ENCODE assay signal across 11 cellular contexts in the genomic region with DNA sequence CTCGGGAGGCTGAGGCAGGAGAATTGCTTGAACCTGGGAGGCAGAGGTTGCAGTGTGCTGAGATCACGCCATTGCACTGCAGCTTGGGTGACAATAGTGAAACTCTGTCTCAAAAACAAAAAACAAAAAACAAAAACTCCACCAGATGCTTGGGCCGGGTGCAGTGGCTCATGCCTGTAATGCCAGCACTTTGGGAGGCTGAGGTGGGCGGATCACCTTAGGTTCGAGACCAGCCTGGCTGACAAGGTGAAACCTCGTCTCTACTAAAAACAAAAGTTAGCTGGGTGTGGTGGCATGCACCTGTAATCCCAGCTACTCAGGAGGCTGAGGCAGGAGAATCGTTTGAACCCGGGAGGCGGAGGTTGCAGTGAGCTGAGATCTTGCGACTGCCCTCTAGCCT. TPM values are rescaled to one million over a fixed set of nuclear protein-coding genes. Genes with fewer than 3 reads are reported as not detected.
DNase-seq lines count a peak whose midpoint lies in the region; ATAC-seq and TF ChIP-seq lines count a peak whose summit lies in the region.
"Not testable (repeated sequence)": the region's sequence is repeated elsewhere in the genome, so short reads cannot be mapped to it uniquely, and the experiment has no call there.
"Had no signal": no experiment of that assay in that cellular context is flagged by ENCODE, and none has a peak within 500 bp of the region (broad histone marks: within the 10 kb centered on the region; RNA-seq: fewer than 3 reads in every experiment).

No MANE protein-coding gene starts in this region.

- POLR2A ChIA-PET in CD4-positive, alpha-beta T cell (lab: Charles Lee), result interaction anchor here (0.5 to 3.6 kb wide), 7 partner anchors 9 to 443 kb away, joined by 3 to 38 read pairs (median 7); a partner anchor contains a TSS
- POLR2A ChIA-PET in SK-N-SH (lab: Yijun Ruan, JAX), result interaction anchor here (0.6 to 3.7 kb wide), 4 partner anchors 11 to 154 kb away, joined by 3 to 18 read pairs (median 6); a partner anchor contains a TSS

- intact Hi-C loops in CD4-positive, alpha-beta T cell (cut with DNase I, micrococcal nuclease), result not testable (repeated sequence)

- peaks cover 48% of the 10 kb centered on the region for H3K79me2 ChIP-seq in SK-N-SH (ENCODE audit: insufficient read depth)
- not testable (repeated sequence) for H3K79me2 ChIP-seq in fibroblast of lung (ENCODE audit: control insufficient read depth, insufficient read depth, low read length)

- not testable (repeated sequence) for TF ChIP-seq RAD21 in SK-N-SH (IDR thresholded peaks at IDR 0.05; ENCODE audit: low read length)

- peaks cover 20% of the 10 kb centered on the region for H3K4me1 Mint-ChIP-seq in CD4-positive, alpha-beta T cell (ENCODE audit: low read depth)
- H3K4me1 Mint-ChIP-seq in activated CD8-positive, alpha-beta memory T cell treated with anti-CD3 and anti-CD28 coated beads, Interleukin-2, amount 10 ng/mL, durations not matched to agents 7 days and 5 days, result peaks cover 26% of the 10 kb centered on the region
- not testable (repeated sequence) for H3K4me1 Mint-ChIP-seq in nephron

- not testable (repeated sequence) for ATAC-seq in CD4-positive, alpha-beta T cell (ENCODE audit: poor library complexity); activated CD8-positive, alpha-beta memory T cell treated with anti-CD3 and anti-CD28 coated beads, Interleukin-2, amount 10 ng/mL, durations not matched to agents 7 days and 5 days

- not testable (repeated sequence) for H3K9me3 ChIP-seq in CD4-positive, alpha-beta T cell (ENCODE audit: control insufficient read depth, low read length); SK-N-SH; adipocyte (ENCODE audit: control insufficient read depth, low read length); fibroblast of lung (ENCODE audit: control insufficient read depth, insufficient read depth, low read depth, low read length); suprapubic skin

- not testable (repeated sequence) for H3F3A ChIP-seq in SK-N-SH (replicated peaks; ENCODE audit: insufficient read depth)

- peak overlapping the region; percentile 80 for H3K27ac Mint-ChIP-seq in CD4-positive, alpha-beta T cell
- peak overlapping the region; percentile 15 for H3K27ac Mint-ChIP-seq in activated CD8-positive, alpha-beta memory T cell treated with anti-CD3 and anti-CD28 coated beads, Interleukin-2, amount 10 ng/mL, durations not matched to agents 7 days and 5 days
- H3K27ac Mint-ChIP-seq in nephron, result not testable (repeated sequence)

- not testable (repeated sequence) for TF ChIP-seq CTCF in CD4-positive, alpha-beta T cell (IDR thresholded peaks at IDR 0.05); HFF-Myc (IDR thresholded peaks at IDR 0.05; ENCODE audit: low read depth, low read length, missing control alignments); SK-N-SH (IDR thresholded peaks at IDR 0.05); fibroblast of lung (conservative IDR thresholded peaks at IDR 0.05 in 1 of 2, IDR thresholded peaks at IDR 0.05 in 1 of 2; ENCODE audit: low read depth in 1 of 2, low read length in 2 of 2); nephron (IDR thresholded peaks at IDR 0.05; ENCODE audit: unreplicated experiment in 3 of 3); suprapubic skin (IDR thresholded peaks at IDR 0.05)

- 94% methylated on average over 10 of the region's 10 CpGs for WGBS in SK-N-SH (ENCODE audit: low lambda C conversion rate)
- 90% methylated on average over 10 of the region's 10 CpGs for WGBS in suprapubic skin

- not testable (repeated sequence) for H3K9ac ChIP-seq in SK-N-SH; fibroblast of lung (ENCODE audit: insufficient read depth, low read length)
- H3K9ac ChIP-seq in adipocyte (ENCODE audit: low read length), result peak overlapping the region; percentile 98

- not testable (repeated sequence) for H3K36me3 ChIP-seq in SK-N-SH (replicated peaks in 1 of 2; ENCODE audit: control insufficient read depth in 1 of 2, insufficient read depth in 2 of 2, low read length in 1 of 2); adipocyte (ENCODE audit: control insufficient read depth, insufficient read depth, low read length, severe bottlenecking); fibroblast of lung (ENCODE audit: control insufficient read depth, insufficient read depth, low read length); suprapubic skin

- TF ChIP-seq EP300 in SK-N-SH (IDR thresholded peaks at IDR 0.05; ENCODE audit: borderline replicate concordance in 1 of 2, low read depth in 1 of 2, low read length in 1 of 2); suprapubic skin (IDR thresholded peaks at IDR 0.05): not testable (repeated sequence)

- H3K27ac ChIP-seq in CD4-positive, alpha-beta T cell (ENCODE audit: low read depth, low read length); SK-N-SH (ENCODE audit: low read depth in 2 of 2, low read length in 1 of 2); fibroblast of lung (ENCODE audit: insufficient read depth, low read length); suprapubic skin: not testable (repeated sequence)

- not testable (repeated sequence) for H2AFZ ChIP-seq in SK-N-SH (ENCODE audit: low read depth); fibroblast of lung (ENCODE audit: low read length)

- H3K4me1 ChIP-seq in SK-N-SH (ENCODE audit: control insufficient read depth in 1 of 2, insufficient read depth in 2 of 2, low read depth in 1 of 2, low read length in 1 of 2); fibroblast of lung (ENCODE audit: control insufficient read depth, extremely low read depth, insufficient read depth, low read length): not testable (repeated sequence)
- H3K4me1 ChIP-seq in adipocyte (ENCODE audit: control insufficient read depth, insufficient read depth, low read length), result peaks cover 21% of the 10 kb centered on the region
- peaks cover 22% of the 10 kb centered on the region for H3K4me1 ChIP-seq in suprapubic skin

- not testable (repeated sequence) for H3K27me3 Mint-ChIP-seq in CD4-positive, alpha-beta T cell; activated CD8-positive, alpha-beta memory T cell treated with anti-CD3 and anti-CD28 coated beads, Interleukin-2, amount 10 ng/mL, durations not matched to agents 7 days and 5 days; nephron (ENCODE audit: low read depth)

- peak overlapping the region; percentile 97 for H3K4me2 ChIP-seq in SK-N-SH
- H3K4me2 ChIP-seq in fibroblast of lung (ENCODE audit: extremely low read depth, insufficient read depth, low read length), result peak overlapping the region; percentile 92

- H3K4me3 ChIP-seq in HFF-Myc (replicated peaks; ENCODE audit: low read depth, low read length) (peak overlapping the region; percentile 95; the same call in 1 of the 2 replicates), adipocyte (ENCODE audit: low read length) (peak overlapping the region; percentile 97), fibroblast of lung (replicated peaks in 1 of 4; ENCODE audit: control extremely low read depth in 1 of 4, insufficient read depth in 1 of 4, low read depth in 3 of 4, low read length in 4 of 4) (peak overlapping the region in 2 of 4 experiments; percentile 68 to 93)
- H3K4me3 ChIP-seq in SK-N-SH (ENCODE audit: low read depth in 2 of 2, low read length in 1 of 2); suprapubic skin: not testable (repeated sequence)

- not testable (repeated sequence) for H3K27me3 ChIP-seq in CD4-positive, alpha-beta T cell (ENCODE audit: control insufficient read depth, insufficient read depth, low read length); SK-N-SH (ENCODE audit: insufficient read depth); adipocyte (replicated peaks; ENCODE audit: control insufficient read depth, insufficient read depth, low read length); fibroblast of lung (ENCODE audit: control insufficient read depth, insufficient read depth, low read length); suprapubic skin

- H3K4me3 Mint-ChIP-seq in CD4-positive, alpha-beta T cell, result peak overlapping the region; percentile 78
- H3K4me3 Mint-ChIP-seq in activated CD8-positive, alpha-beta memory T cell treated with anti-CD3 and anti-CD28 coated beads, Interleukin-2, amount 10 ng/mL, durations not matched to agents 7 days and 5 days, result peak overlapping the region; percentile 80
- H3K4me3 Mint-ChIP-seq in nephron, result peak overlapping the region; percentile 62 to 79 (median 75)

- not testable (repeated sequence) for H3K36me3 Mint-ChIP-seq in CD4-positive, alpha-beta T cell (ENCODE audit: low read depth); activated CD8-positive, alpha-beta memory T cell treated with anti-CD3 and anti-CD28 coated beads, Interleukin-2, amount 10 ng/mL, durations not matched to agents 7 days and 5 days; nephron (ENCODE audit: low read depth)

- H3K9me2 ChIP-seq in SK-N-SH, result not testable (repeated sequence)

- DNase-seq in CD4-positive, alpha-beta T cell; HFF-Myc (ENCODE audit: extremely low read depth, low read depth); SK-N-SH; activated CD8-positive, alpha-beta memory T cell treated with anti-CD3 and anti-CD28 coated beads, Interleukin-2, amount 10 ng/mL, durations not matched to agents 7 days and 5 days; adipocyte (ENCODE audit: low read depth); fibroblast of lung (ENCODE audit: low read depth in 2 of 2): not testable (repeated sequence)
- DNase-seq in suprapubic skin (ENCODE audit: low spot score in 2 of 2), result peak; percentile 33 to 54

- CTCF ChIA-PET in CD4-positive, alpha-beta T cell (lab: Charles Lee), result interaction anchor here (1.0 to 3.4 kb wide), 4 partner anchors 9 to 55 kb away, joined by 3 to 19 read pairs (median 3); a partner anchor contains a TSS
- CTCF ChIA-PET in SK-N-SH (lab: Yijun Ruan, JAX), result interaction anchor here (0.5 to 4.0 kb wide), 4 partner anchors 10 to 109 kb away, joined by 3 to 21 read pairs (median 4); a partner anchor contains a TSS
- CTCF ChIA-PET in activated CD8-positive, alpha-beta memory T cell treated with anti-CD3 and anti-CD28 coated beads, Interleukin-2, amount 10 ng/mL, durations not matched to agents 7 days and 5 days (lab: Charles Lee), result interaction anchor here (0.6 to 4.0 kb wide), 7 partner anchors 8 to 951 kb away, joined by 3 to 48 read pairs (median 5); a partner anchor contains a TSS

- not testable (repeated sequence) for TF ChIP-seq POLR2A in suprapubic skin (IDR thresholded peaks at IDR 0.05)

- not testable (repeated sequence) for H3K9me3 Mint-ChIP-seq in CD4-positive, alpha-beta T cell; activated CD8-positive, alpha-beta memory T cell treated with anti-CD3 and anti-CD28 coated beads, Interleukin-2, amount 10 ng/mL, durations not matched to agents 7 days and 5 days (ENCODE audit: low read depth); nephron

- H4K20me1 ChIP-seq in SK-N-SH (ENCODE audit: insufficient read depth); fibroblast of lung (ENCODE audit: control insufficient read depth, extremely low read depth, insufficient read depth, low read length): not testable (repeated sequence)

RNA-seq across cellular contexts. Expression of a gene that starts 1.0 kb away (rescaled TPM):
- total RNA-seq in CD4-positive, alpha-beta T cell, result 10 to 100 TPM; 18.9 to 26.7 TPM
- polyA plus RNA-seq in SK-N-SH (2012; rRNA removed) (64.4 and 69.0 TPM in 2 replicates), fibroblast of lung (47.8 and 55.4 TPM in 2 replicates)
- 58.8 and 68.7 TPM in 2 replicates for polyA plus RNA-seq in SK-N-SH (2012; cell fraction: cytosol; rRNA removed)
- polyA plus RNA-seq in SK-N-SH (2012; cell fraction: nucleus; rRNA removed), result 29.0 and 31.1 TPM in 2 replicates
- 10 to 100 TPM; 48.4 to 50.2 TPM for total RNA-seq in activated CD8-positive, alpha-beta memory T cell treated with anti-CD3 and anti-CD28 coated beads, Interleukin-2, amount 10 ng/mL, durations not matched to agents 7 days and 5 days
- total RNA-seq in fibroblast of lung (58.6 and 84.9 TPM in 2 replicates), suprapubic skin (10 to 100 TPM; 63.2 to 81.4 (median 71.6) TPM)
- polyA plus RNA-seq in fibroblast of lung (2012), result 63.1 and 71.9 TPM in 2 replicates
- 12.2 and 20.1 TPM in 2 replicates for polyA minus RNA-seq in fibroblast of lung (ENCODE audit: low replicate concordance)

RNA-seq across cellular contexts. Expression of a gene that starts 11.4 kb away (rescaled TPM):
- total RNA-seq in CD4-positive, alpha-beta T cell, result 100 to 1,000 TPM; 103 to 111 TPM
- polyA plus RNA-seq in SK-N-SH (2012; rRNA removed), result 47.5 and 69.3 TPM in 2 replicates
- polyA plus RNA-seq in SK-N-SH (2012; cell fraction: cytosol; rRNA removed), result 39.9 and 45.4 TPM in 2 replicates
- polyA plus RNA-seq in SK-N-SH (2012; cell fraction: nucleus; rRNA removed), result 95.8 and 146 TPM in 2 replicates
- total RNA-seq in activated CD8-positive, alpha-beta memory T cell treated with anti-CD3 and anti-CD28 coated beads, Interleukin-2, amount 10 ng/mL, durations not matched to agents 7 days and 5 days, result 100 to 1,000 TPM; 108 to 118 TPM
- total RNA-seq in fibroblast of lung, result 74.2 and 100 TPM in 2 replicates
- 72.6 and 81.1 TPM in 2 replicates for polyA plus RNA-seq in fibroblast of lung
- polyA plus RNA-seq in fibroblast of lung (2012), result 30.6 and 38.4 TPM in 2 replicates
- 116 and 194 TPM in 2 replicates for polyA minus RNA-seq in fibroblast of lung (ENCODE audit: low replicate concordance)
- 100 to 1,000 TPM in 2 of 4 donors, 10 to 100 TPM in 2; 90.3 to 210 (median 101) TPM for total RNA-seq in suprapubic skin

RNA-seq across cellular contexts. Expression of a gene that starts 14.4 kb away (rescaled TPM):
- total RNA-seq in CD4-positive, alpha-beta T cell, result 10 to 100 TPM; 29.1 to 30.2 TPM
- polyA plus RNA-seq in SK-N-SH (2012; rRNA removed), result 16.8 and 24.6 TPM in 2 replicates
- polyA plus RNA-seq in SK-N-SH (2012; cell fraction: cytosol; rRNA removed), result 12.0 and 18.8 TPM in 2 replicates
- polyA plus RNA-seq in SK-N-SH (2012; cell fraction: nucleus; rRNA removed), result 12.1 and 17.0 TPM in 2 replicates
- 10 to 100 TPM; 17.7 to 19.0 TPM for total RNA-seq in activated CD8-positive, alpha-beta memory T cell treated with anti-CD3 and anti-CD28 coated beads, Interleukin-2, amount 10 ng/mL, durations not matched to agents 7 days and 5 days
- 17.7 and 20.0 TPM in 2 replicates for total RNA-seq in fibroblast of lung
- 19.9 and 21.7 TPM in 2 replicates for polyA plus RNA-seq in fibroblast of lung
- 17.1 and 19.6 TPM in 2 replicates for polyA plus RNA-seq in fibroblast of lung (2012)
- polyA minus RNA-seq in fibroblast of lung (ENCODE audit: low replicate concordance), result 39.5 and 51.3 TPM in 2 replicates
- total RNA-seq in suprapubic skin, result 10 to 100 TPM; 18.4 to 32.2 (median 21.2) TPM

RNA-seq across cellular contexts. Expression of a gene that starts 14.5 kb away (rescaled TPM):
- total RNA-seq in CD4-positive, alpha-beta T cell, result 100 to 1,000 TPM; 139 to 144 TPM
- polyA plus RNA-seq in SK-N-SH (2012; rRNA removed) (150 and 163 TPM in 2 replicates), fibroblast of lung (113 and 164 TPM in 2 replicates)
- 143 and 146 TPM in 2 replicates for polyA plus RNA-seq in SK-N-SH (2012; cell fraction: cytosol; rRNA removed)
- polyA plus RNA-seq in SK-N-SH (2012; cell fraction: nucleus; rRNA removed), result 184 and 200 TPM in 2 replicates
- total RNA-seq in activated CD8-positive, alpha-beta memory T cell treated with anti-CD3 and anti-CD28 coated beads, Interleukin-2, amount 10 ng/mL, durations not matched to agents 7 days and 5 days, result 100 to 1,000 TPM; 110 to 127 TPM
- total RNA-seq in fibroblast of lung (76.5 and 78.8 TPM in 2 replicates), suprapubic skin (10 to 100 TPM; 41.3 to 79.5 (median 62.5) TPM)
- polyA plus RNA-seq in fibroblast of lung (2012), result 95.1 and 110 TPM in 2 replicates
- 66.2 and 84.8 TPM in 2 replicates for polyA minus RNA-seq in fibroblast of lung (ENCODE audit: low replicate concordance)

RNA-seq across cellular contexts. Expression of a gene that starts 22.1 kb away (rescaled TPM):
- total RNA-seq in CD4-positive, alpha-beta T cell, result under 1 TPM; 0.55 to 0.92 TPM
- polyA plus RNA-seq in SK-N-SH (2012; rRNA removed) (not detected in 2 replicates), fibroblast of lung (not detected in 2 replicates)
- not detected in 2 replicates for polyA plus RNA-seq in SK-N-SH (2012; cell fraction: cytosol; rRNA removed)
- 0.22 and 0.30 TPM in 2 replicates for polyA plus RNA-seq in SK-N-SH (2012; cell fraction: nucleus; rRNA removed)
- total RNA-seq in activated CD8-positive, alpha-beta memory T cell treated with anti-CD3 and anti-CD28 coated beads, Interleukin-2, amount 10 ng/mL, durations not matched to agents 7 days and 5 days, result under 1 TPM in 1 of 2 experiments, not detected in 1; 0.21 TPM
- total RNA-seq in fibroblast of lung (not detected in 2 replicates), suprapubic skin (1 to 10 TPM in 2 of 4 donors, under 1 TPM in 1, not detected in 1; 0.72 to 2.3 (median 1.7) TPM)
- not detected in 2 replicates for polyA plus RNA-seq in fibroblast of lung (2012)
- polyA minus RNA-seq in fibroblast of lung (ENCODE audit: low replicate concordance), result not detected in 2 replicates
- total RNA-seq: H4, ovary, Right ventricle myocardium superior had no signal
